In the genomic region with DNA sequence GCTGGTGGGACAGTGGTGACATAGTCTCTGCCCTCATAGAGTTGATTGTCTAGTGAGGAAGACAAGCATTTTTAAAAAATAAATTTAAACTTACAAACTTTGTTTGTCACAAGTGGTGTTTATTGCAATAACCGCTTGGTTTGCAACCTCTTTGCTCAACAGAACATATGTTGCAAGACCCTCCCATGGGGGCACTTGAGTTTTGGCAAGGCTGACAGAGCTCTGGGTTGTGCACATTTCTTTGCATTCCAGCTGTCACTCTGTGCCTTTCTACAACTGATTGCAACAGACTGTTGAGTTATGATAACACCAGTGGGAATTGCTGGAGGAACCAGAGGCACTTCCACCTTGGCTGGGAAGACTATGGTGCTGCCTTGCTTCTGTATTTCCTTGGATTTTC, we compare ENCODE assay signal across 10 cellular contexts. TPM values are rescaled to one million over a fixed set of nuclear protein-coding genes. Genes with fewer than 3 reads are reported as not detected.
DNase-seq lines count a peak whose midpoint lies in the region; ATAC-seq and TF ChIP-seq lines count a peak whose summit lies in the region.
"Had no signal": no experiment of that assay in that cellular context is flagged by ENCODE, and none has a peak within 500 bp of the region (broad histone marks: within the 10 kb centered on the region; RNA-seq: fewer than 3 reads in every experiment).

No MANE protein-coding gene starts in this region.

- intact Hi-C loops in colonic mucosa (cut with DNase I) (no loop called here), left lung (cut with DNase I) (no loop called here)
- intact Hi-C loops in CD4-positive, alpha-beta T cell (cut with DNase I, micrococcal nuclease), result no loop called here

- CTCF ChIA-PET in CD4-positive, alpha-beta T cell (lab: Charles Lee), result no interaction called here

- peaks cover 12% of the 10 kb centered on the region for H3K27me3 Mint-ChIP-seq in CD4-positive, alpha-beta T cell

- no peak overlapping the region for H3K4me3 Mint-ChIP-seq in CD4-positive, alpha-beta T cell

- H3K36me3 ChIP-seq in colonic mucosa (no peaks in the 10 kb centered on the region), left lung (no peaks in the 10 kb centered on the region), tibial nerve (no peaks in the 10 kb centered on the region)

- H3K9me3 Mint-ChIP-seq in CD4-positive, alpha-beta T cell, result no peaks in the 10 kb centered on the region
- H3K9me3 Mint-ChIP-seq in activated naive CD4-positive, alpha-beta T cell treated with anti-CD3 and anti-CD28 coated beads, Interleukin-2, amount 50 U/mL, for 72 hours, result no peaks in the 10 kb centered on the region

- no peaks in the 10 kb centered on the region for H3K4me1 ChIP-seq in colonic mucosa
- peaks cover 2 to 49% of the 10 kb centered on the region in 2 donors for H3K4me1 ChIP-seq in left lung
- H3K4me1 ChIP-seq in tibial nerve, result peaks cover 0 to 49% (median 10%) of the 10 kb centered on the region in 4 donors

- H3K27ac ChIP-seq in colonic mucosa, result no peak overlapping the region
- H3K27ac ChIP-seq in left lung, result peak overlapping the region in 1 of 2 donors; percentile 86
- H3K27ac ChIP-seq in tibial nerve, result peak overlapping the region; percentile 46 to 88 (median 76)
- no peak overlapping the region for H3K27ac ChIP-seq in CD4-positive, alpha-beta T cell (ENCODE audit: low read depth, low read length)

- POLR2A ChIA-PET in CD4-positive, alpha-beta T cell (lab: Charles Lee), result no interaction called here

- H3K27ac Mint-ChIP-seq in CD4-positive, alpha-beta T cell, result no peak overlapping the region
- no peak overlapping the region for H3K27ac Mint-ChIP-seq in activated naive CD4-positive, alpha-beta T cell treated with anti-CD3 and anti-CD28 coated beads, Interleukin-2, amount 50 U/mL, for 72 hours

- H3K27me3 ChIP-seq in colonic mucosa (no peaks in the 10 kb centered on the region), left lung (no peaks in the 10 kb centered on the region), tibial nerve (no peaks in the 10 kb centered on the region)
- H3K27me3 ChIP-seq in CD4-positive, alpha-beta T cell (ENCODE audit: control insufficient read depth, insufficient read depth, low read length), result no peaks in the 10 kb centered on the region

- peak; percentile 65 for ATAC-seq in left lung
- no peak for ATAC-seq in CD4-positive, alpha-beta T cell (ENCODE audit: poor library complexity)
- no peak for ATAC-seq in HG02840 (IDR thresholded peaks at IDR 0.05; ENCODE audit: low FRiP score, unreplicated experiment)
- no peak for ATAC-seq in activated naive CD4-positive, alpha-beta T cell treated with anti-CD3 and anti-CD28 coated beads, Interleukin-2, amount 50 U/mL, for 72 hours

- H3K4me3 ChIP-seq in colonic mucosa (no peak overlapping the region), left lung (no peak overlapping the region), tibial nerve (no peak overlapping the region)

- peak; percentile 82 to 98 for TF ChIP-seq EP300 in tibial nerve (IDR thresholded peaks at IDR 0.05)

- H3K9me3 ChIP-seq in colonic mucosa, result no peaks in the 10 kb centered on the region
- H3K9me3 ChIP-seq in left lung, result no peaks in the 10 kb centered on the region
- no peaks in the 10 kb centered on the region for H3K9me3 ChIP-seq in tibial nerve
- H3K9me3 ChIP-seq in CD4-positive, alpha-beta T cell (ENCODE audit: control insufficient read depth, low read length), result no peaks in the 10 kb centered on the region

- TF ChIP-seq POLR2A in tibial nerve (IDR thresholded peaks at IDR 0.05), result no peak

- 67 to 85% methylated on average over 1 of the region's 1 CpG for WGBS in tibial nerve, 2 donors

- no peaks in the 10 kb centered on the region for H3K4me1 Mint-ChIP-seq in CD4-positive, alpha-beta T cell (ENCODE audit: low read depth)

- no peaks in the 10 kb centered on the region for H3K36me3 Mint-ChIP-seq in CD4-positive, alpha-beta T cell (ENCODE audit: low read depth)
- no peaks in the 10 kb centered on the region for H3K36me3 Mint-ChIP-seq in activated naive CD4-positive, alpha-beta T cell treated with anti-CD3 and anti-CD28 coated beads, Interleukin-2, amount 50 U/mL, for 72 hours

- peak; percentile 94 for DNase-seq in NCI-H1694 treated with DMSO at 0.1 percent for 48 hours (lab: John Stamatoyannopoulos, UW)
- DNase-seq in colonic mucosa, result peak; percentile 72
- no peak for DNase-seq in left lung
- peak; percentile 92 to 99 for DNase-seq in tibial nerve (ENCODE audit: low spot score in 2 of 2)
- no peak for DNase-seq in activated CD4-positive, alpha-beta T cell treated with anti-CD3 and anti-CD28 coated beads for 1 hour
- DNase-seq in CD4-positive, alpha-beta T cell, result no peak
- no peak for DNase-seq in activated naive CD4-positive, alpha-beta T cell treated with anti-CD3 and anti-CD28 coated beads, Interleukin-2, amount 50 U/mL, for 72 hours (ENCODE audit: low spot score in 2 of 2)
- DNase-seq: foreskin melanocyte, SHP77 treated with DMSO at 0.1 percent for 48 hours had no signal

- no peak overlapping the region for H3K9ac ChIP-seq in colonic mucosa (ENCODE audit: low read depth in 2 of 2, low read length in 2 of 2)

- no peak for TF ChIP-seq CTCF in colonic mucosa (IDR thresholded peaks at IDR 0.05)
- TF ChIP-seq CTCF in left lung (IDR thresholded peaks at IDR 0.05), result no peak
- no peak for TF ChIP-seq CTCF in tibial nerve (IDR thresholded peaks at IDR 0.05)
- no peak for TF ChIP-seq CTCF in CD4-positive, alpha-beta T cell (IDR thresholded peaks at IDR 0.05)

RNA-seq across cellular contexts. Expression of a gene that starts 58.4 kb away (rescaled TPM):
- 10 to 100 TPM; 25.3 to 27.7 TPM for total RNA-seq in colonic mucosa
- total RNA-seq in left lung, result 100 to 1,000 TPM in 1 of 2 donors, 10 to 100 TPM in 1; 46.8 to 104 TPM
- total RNA-seq in tibial nerve, result 10 to 100 TPM in 2 of 4 donors, 1 to 10 TPM in 2; 4.5 to 11.9 (median 8.1) TPM
- total RNA-seq in CD4-positive, alpha-beta T cell, result not detected
- not detected for total RNA-seq in activated naive CD4-positive, alpha-beta T cell treated with anti-CD3 and anti-CD28 coated beads, Interleukin-2, amount 50 U/mL, for 72 hours

Comparison
In these comparisons a context has a peak if more than half of its experiments do, and no peak if none do; other contexts are left out.
1. DNase-seq: peak in NCI-H1694 treated with DMSO at 0.1 percent for 48 hours (single experiment), colonic mucosa (single experiment) and tibial nerve (2 of 2); none in left lung (0 of 2), activated CD4-positive, alpha-beta T cell treated with anti-CD3 and anti-CD28 coated beads for 1 hour (single experiment), CD4-positive, alpha-beta T cell (0 of 10) and activated naive CD4-positive, alpha-beta T cell treated with anti-CD3 and anti-CD28 coated beads, Interleukin-2, amount 50 U/mL, for 72 hours (0 of 2).
2. H3K27ac ChIP-seq: peak in tibial nerve (4 of 4); none in colonic mucosa (single experiment) and CD4-positive, alpha-beta T cell (single experiment).
3. RNA of a gene that starts 58.4 kb away (total RNA-seq): 46.8 to 104 TPM in left lung, 25.3 to 27.7 TPM in colonic mucosa and 4.5 to 11.9 TPM in tibial nerve; not detected in activated naive CD4-positive, alpha-beta T cell treated with anti-CD3 and anti-CD28 coated beads, Interleukin-2, amount 50 U/mL, for 72 hours and not detected in CD4-positive, alpha-beta T cell; every median in the first group is over 4 times any median in the second.